In genomic region chr2:47499093-47499492, GRCh38 we compare ENCODE assay signal across 29 cellular contexts.
"Had no signal": no experiment of that assay in that cellular context is flagged by ENCODE, and none has a peak within 500 bp of the region (broad histone marks: within the 10 kb centered on the region; RNA-seq: fewer than 3 reads in every experiment).

No MANE protein-coding gene starts in this region.

- H3K27me3 ChIP-seq: ascending aorta had no signal

- H3K36me3 ChIP-seq: ascending aorta had no signal

- H3K4me1 ChIP-seq: ascending aorta had no signal

- H3K9me3 ChIP-seq: ascending aorta had no signal

- H3K27ac ChIP-seq: ascending aorta, KMS-11, PC-9, RWPE1, WERI-Rb-1 had no signal

- H3K9ac ChIP-seq: KMS-11 had no signal

- DNase-seq: activated CD4-positive, alpha-beta T cell treated with anti-CD3 and anti-CD28 coated beads for 1 hour; activated CD4-positive, alpha-beta T cell treated with anti-CD3 and anti-CD28 coated beads for 48 hours; activated CD4-positive, alpha-beta T cell treated with anti-CD3 and anti-CD28 coated beads, Interleukin-2, amount 50 U/mL, for 4 hours; activated CD4-positive, CD25-positive, alpha-beta regulatory T cell; activated CD8-positive, alpha-beta T cell treated with anti-CD3 and anti-CD28 coated beads for 36 hours; activated effector memory CD4-positive, alpha-beta T cell treated with anti-CD3 and anti-CD28 coated beads, Interleukin-2, amount 50 U/mL, for 16 hours; activated naive CD4-positive, alpha-beta T cell; activated naive CD8-positive, alpha-beta T cell treated with anti-CD3 and anti-CD28 coated beads, Interleukin-2, amount 10 ng/mL, durations not matched to agents 7 days and 5 days; activated T-cell treated with anti-CD3 and anti-CD28 coated beads, Interleukin-2, amount 50 U/mL, for 1 hour; activated T-cell treated with anti-CD3 and anti-CD28 coated beads, Interleukin-2, amount 50 U/mL, for 72 hours; amygdala; NCI-H1105; NCI-H1417 treated with DMSO at 0.1 percent for 48 hours; NCI-H187 treated with DMSO at 0.1 percent for 48 hours; NCI-H2081 treated with DMSO at 0.1 percent for 48 hours; NCI-H2171; NCI-H510A; NCI-H526; NCI-H748 treated with DMSO at 0.1 percent for 48 hours; PC-9; SIG-M5; T1000; WERI-Rb-1 had no signal

- H2AFZ ChIP-seq: PC-9 had no signal

- H3K4me2 ChIP-seq: KMS-11, PC-9 had no signal

- ATAC-seq: activated CD8-positive, alpha-beta T cell treated with anti-CD3 and anti-CD28 coated beads for 36 hours; activated T-cell treated with anti-CD3 and anti-CD28 coated beads, Interleukin-2, amount 50 U/mL, for 72 hours; activated T-helper 17 cell treated with anti-CD3 and anti-CD28 coated beads, Interleukin-2, amount 50 U/mL, for 72 hours; Right ventricle myocardium inferior; SK-N-SH treated with all-trans-retinoic acid at 6 μM for 48 hours had no signal

- H3K4me3 ChIP-seq: ascending aorta, PC-9 had no signal
